ENCODE assay signal across 11 cellular contexts in genomic region chr10:30897547-30897946, GRCh38.
"Had no signal": no experiment of that assay in that cellular context is flagged by ENCODE, and none has a peak within 500 bp of the region (broad histone marks: within the 10 kb centered on the region; RNA-seq: fewer than 3 reads in every experiment).

No MANE protein-coding gene starts in this region.

- H3K27me3 ChIP-seq: foreskin keratinocyte had no signal

- H3K4me1 ChIP-seq: foreskin keratinocyte, left ventricle myocardium inferior had no signal

- H3K4me1 Mint-ChIP-seq: natural killer cell had no signal

- DNase-seq: activated gamma-delta T cell treated with Interleukin-2 at 50 U/mL for 16 hours; dermis blood vessel endothelial cell; effector memory CD8-positive, alpha-beta T cell; foreskin keratinocyte; glutamatergic neuron; hypothalamus; kidney; left ventricle myocardium inferior; mucosa of descending colon; natural killer cell; SW 1271 had no signal

- H3K4me3 Mint-ChIP-seq: effector memory CD8-positive, alpha-beta T cell; natural killer cell had no signal

- H3K27ac Mint-ChIP-seq: natural killer cell had no signal

- H3K27ac ChIP-seq: foreskin keratinocyte, left ventricle myocardium inferior had no signal

- H3K9me3 Mint-ChIP-seq: effector memory CD8-positive, alpha-beta T cell had no signal

- H3K4me3 ChIP-seq: left ventricle myocardium inferior, mucosa of descending colon had no signal

- ATAC-seq: effector memory CD8-positive, alpha-beta T cell; foreskin keratinocyte had no signal

- H3K9me3 ChIP-seq: left ventricle myocardium inferior, mucosa of descending colon had no signal

- H3K27me3 Mint-ChIP-seq: effector memory CD8-positive, alpha-beta T cell had no signal
